Comparison of ENCODE assay signal across 13 cellular contexts in the genomic region with DNA sequence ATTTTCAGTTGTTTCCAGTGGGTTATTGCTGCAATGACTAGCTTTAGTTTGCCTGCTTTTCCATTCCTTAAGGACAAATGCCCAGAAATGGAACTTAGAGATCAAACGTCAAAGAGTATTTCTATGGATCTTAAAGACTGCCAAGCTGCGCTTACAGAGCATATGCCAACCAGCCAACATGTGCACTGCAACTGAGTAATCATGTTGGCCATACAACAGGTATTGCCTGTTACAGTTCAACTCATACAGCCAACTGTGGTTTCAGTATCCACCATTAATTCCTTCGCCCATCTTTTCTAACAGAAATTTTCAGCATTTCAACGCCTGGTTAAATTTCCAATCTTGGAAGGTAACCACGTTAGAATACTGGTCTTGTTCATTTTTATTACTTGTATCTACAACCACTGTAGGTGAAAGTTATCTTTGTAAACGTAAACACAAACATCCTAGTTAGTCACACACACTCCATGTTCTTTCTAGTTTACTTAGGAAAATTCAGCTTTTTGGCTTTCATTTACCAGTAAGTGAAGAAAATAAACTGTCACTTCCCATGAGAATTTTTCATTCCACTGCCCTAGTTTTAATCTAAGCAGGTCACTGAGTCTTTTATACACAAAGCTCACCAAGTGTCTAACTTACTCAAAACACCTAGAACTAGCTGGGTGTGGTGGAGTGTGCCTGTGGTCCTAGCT. TPM values are rescaled to one million over a fixed set of nuclear protein-coding genes. Genes with fewer than 3 reads are reported as not detected.
DNase-seq lines count a peak whose midpoint lies in the region; ATAC-seq, FAIRE-seq and TF ChIP-seq lines count a peak whose summit lies in the region.
"Had no signal": no experiment of that assay in that cellular context is flagged by ENCODE, and none has a peak within 500 bp of the region (broad histone marks: within the 10 kb centered on the region; RNA-seq: fewer than 3 reads in every experiment).

No MANE protein-coding gene starts in this region.

- H3F3A ChIP-seq in Loucy (ENCODE audit: low read depth), result no peaks in the 10 kb centered on the region

- H3K27ac ChIP-seq in K562 (ENCODE audit: extremely low read depth, low read depth, low read length), result peak overlapping the region; percentile 15
- H3K27ac ChIP-seq in trophoblast cell (ENCODE audit: low read depth, low read length), result no peak overlapping the region
- H3K27ac ChIP-seq: foreskin keratinocyte, pancreas had no signal

- H3K27ac Mint-ChIP-seq in T-helper 2 cell treated with Interferon-gamma antibody and Interleukin-4, amounts not matched to agents 5 μg/mL and 100 μg/mL, for 36 hours, result no peak overlapping the region

- H4K91ac ChIP-seq in trophoblast cell (ENCODE audit: low read depth, low read length), result no peak overlapping the region

- H3K23ac ChIP-seq in trophoblast cell (ENCODE audit: low read length), result no peak overlapping the region

- no peaks in the 10 kb centered on the region for H3K9me2 ChIP-seq in Loucy (replicated peaks; ENCODE audit: low read depth, low read length)

- no TSS peak for BruUV-seq in K562 (replicated peaks; lab: Mats Ljungman, UMichigan)

- H3K14ac ChIP-seq in trophoblast cell (ENCODE audit: low read length), result no peak overlapping the region

- H2BK5ac ChIP-seq in trophoblast cell (ENCODE audit: low read depth, low read length, poor library complexity), result no peak overlapping the region

- no peak overlapping the region for H2BK12ac ChIP-seq in trophoblast cell (ENCODE audit: low read length)

- ATAC-seq in K562 (no peak), HG02571 (IDR thresholded peaks at IDR 0.05; ENCODE audit: unreplicated experiment) (no peak), HG03520 (IDR thresholded peaks at IDR 0.05; ENCODE audit: unreplicated experiment) (no peak)
- ATAC-seq: foreskin keratinocyte, left ventricle myocardium superior, pancreas had no signal

- TF ChIP-seq POLR2A in K562 (conservative IDR thresholded peaks at IDR 0.05), result 0 out of 2 replicates have a peak, but pooled peaks have one; percentile 47

- no peaks in the 10 kb centered on the region for H3K9me3 Mint-ChIP-seq in T-helper 2 cell treated with Interferon-gamma antibody and Interleukin-4, amounts not matched to agents 5 μg/mL and 100 μg/mL, for 36 hours

- H3K79me2 ChIP-seq in Loucy (ENCODE audit: insufficient read depth, low read length) (peaks cover 72% of the 10 kb centered on the region), K562 (ENCODE audit: control insufficient read depth, insufficient read depth, low read length) (peaks cover 65% of the 10 kb centered on the region), trophoblast cell (ENCODE audit: control insufficient read depth, insufficient read depth, low read length, poor library complexity) (peaks cover 15% of the 10 kb centered on the region)

- TF ChIP-seq EP300 in K562 (IDR thresholded peaks at IDR 0.05; ENCODE audit: low read length), result no peak

- H3K4me2 ChIP-seq in Loucy (ENCODE audit: low read depth, low read length, poor library complexity, severe bottlenecking) (peak overlapping the region; percentile 96), K562 (ENCODE audit: insufficient read depth, low read length) (peak overlapping the region; percentile 100), trophoblast cell (ENCODE audit: low read length) (no peak overlapping the region)

- H3K9me1 ChIP-seq in K562 (ENCODE audit: control insufficient read depth, insufficient read depth, low read length), result peaks cover 9% of the 10 kb centered on the region

- peak overlapping the region; percentile 57 for H3K4ac ChIP-seq in trophoblast cell (ENCODE audit: low read depth, low read length)

- no peak for TF ChIP-seq RAD21 in K562 (CRISPR knock-in tag; conservative IDR thresholded peaks at IDR 0.05 in 1 of 2, IDR thresholded peaks at IDR 0.05 in 1 of 2)

- no peak for TF ChIP-seq CTCF in Loucy (conservative IDR thresholded peaks at IDR 0.05; ENCODE audit: low read length)
- no peak for TF ChIP-seq CTCF in K562 (IDR thresholded peaks at IDR 0.05 in 2 of 3, conservative IDR thresholded peaks at IDR 0.05 in 1 of 3; ENCODE audit: insufficient read depth in 2 of 3, low read depth in 1 of 3, low read length in 3 of 3)

- H3K4me3 ChIP-seq in Loucy (ENCODE audit: low read length, poor library complexity, severe bottlenecking), result peak overlapping the region; percentile 100
- peak overlapping the region; percentile 85; the same call in 1 of the 2 replicates for H3K4me3 ChIP-seq in K562
- no peak overlapping the region for H3K4me3 ChIP-seq in trophoblast cell (ENCODE audit: low read depth, low read length)

- no peak overlapping the region for H2BK120ac ChIP-seq in trophoblast cell (ENCODE audit: insufficient read depth, low read length, poor library complexity)

- peak overlapping the region; percentile 98 for H3K9ac ChIP-seq in Loucy (ENCODE audit: low read depth, low read length, poor library complexity, severe bottlenecking)
- H3K9ac ChIP-seq in K562 (ENCODE audit: insufficient read depth in 1 of 2, low read depth in 2 of 2, low read length in 2 of 2), result peak overlapping the region; percentile 88 to 98
- no peak overlapping the region for H3K9ac ChIP-seq in trophoblast cell (ENCODE audit: low read length)

- H2AFZ ChIP-seq in Loucy (ENCODE audit: low read length) (no peak overlapping the region), K562 (ENCODE audit: low read depth, low read length) (no peak overlapping the region), trophoblast cell (ENCODE audit: insufficient read depth, low read length, poor library complexity) (no peak overlapping the region)

- H4K20me1 ChIP-seq in Loucy (ENCODE audit: insufficient read depth, low read length, poor library complexity, severe bottlenecking), result peaks cover 68% of the 10 kb centered on the region
- peaks cover 70% of the 10 kb centered on the region for H4K20me1 ChIP-seq in K562 (replicated peaks; ENCODE audit: control insufficient read depth, insufficient read depth, low read length)

- no peak for FAIRE-seq in K562 (lab: Jason Lieb, UNC)
- FAIRE-seq: pancreas had no signal

- peaks cover 32% of the 10 kb centered on the region for H3K4me1 Mint-ChIP-seq in T-helper 2 cell treated with Interferon-gamma antibody and Interleukin-4, amounts not matched to agents 5 μg/mL and 100 μg/mL, for 36 hours (ENCODE audit: low read depth)

- H4K8ac ChIP-seq in trophoblast cell (ENCODE audit: low read depth, low read length), result no peak overlapping the region

- H4K12ac ChIP-seq in trophoblast cell (ENCODE audit: low read depth, low read length), result no peak overlapping the region

- H3K79me1 ChIP-seq in trophoblast cell (ENCODE audit: low read length), result peaks cover 7% of the 10 kb centered on the region

- H3K27me3 ChIP-seq in Loucy (ENCODE audit: insufficient read depth, low read length, poor library complexity, severe bottlenecking), result peaks cover 11% of the 10 kb centered on the region
- H3K27me3 ChIP-seq in K562 (ENCODE audit: control insufficient read depth in 2 of 2, insufficient read depth in 2 of 2, low read length in 2 of 2), result no peaks in the 10 kb centered on the region
- no peaks in the 10 kb centered on the region for H3K27me3 ChIP-seq in trophoblast cell (ENCODE audit: insufficient read depth, low read length)
- H3K27me3 ChIP-seq: foreskin keratinocyte, pancreas had no signal

- no peaks in the 10 kb centered on the region for H3K27me3 Mint-ChIP-seq in T-helper 2 cell treated with Interferon-gamma antibody and Interleukin-4, amounts not matched to agents 5 μg/mL and 100 μg/mL, for 36 hours (ENCODE audit: low read depth)

- H3K9me3 ChIP-seq in Loucy (ENCODE audit: insufficient read depth, low read depth, low read length), result no peaks in the 10 kb centered on the region
- H3K9me3 ChIP-seq in K562 (replicated peaks; ENCODE audit: control insufficient read depth, insufficient read depth, low read depth, low read length), result no peaks in the 10 kb centered on the region
- H3K9me3 ChIP-seq in trophoblast cell (ENCODE audit: insufficient read depth, low read depth, low read length), result no peaks in the 10 kb centered on the region
- H3K9me3 ChIP-seq: pancreas had no signal

- no peak for DNase-seq in T-helper 2 cell treated with Interferon-gamma antibody and Interleukin-4, amounts not matched to agents 5 μg/mL and 100 μg/mL, for 36 hours (ENCODE audit: low spot score)
- DNase-seq in T-helper 2 cell (no peak), K562 (ENCODE audit: extremely low read depth in 1 of 4, low spot score in 3 of 4) (no peak), trophoblast cell (no peak), GF-D8 (lab: John Stamatoyannopoulos, UW) (no peak)
- DNase-seq: ACHN; activated CD8-positive, alpha-beta memory T cell treated with anti-CD3 and anti-CD28 coated beads, Interleukin-2, amount 50 U/mL, for 48 hours; foreskin keratinocyte; left ventricle myocardium superior; pancreas had no signal

- no peak overlapping the region for H3K18ac ChIP-seq in trophoblast cell (ENCODE audit: low read length)

- no peak overlapping the region for H2AK5ac ChIP-seq in trophoblast cell (ENCODE audit: low read length)

- intact Hi-C loops in K562 (cut with micrococcal nuclease), result no loop called here

- H3K36me3 ChIP-seq in Loucy (ENCODE audit: insufficient read depth, low read length) (peaks cover 77% of the 10 kb centered on the region), K562 (ENCODE audit: control insufficient read depth, insufficient read depth, low read length) (peaks cover 88% of the 10 kb centered on the region), trophoblast cell (ENCODE audit: control insufficient read depth in 1 of 2, insufficient read depth in 2 of 2, low read length in 2 of 2) (peaks cover 41 to 71% of the 10 kb centered on the region in 2 experiments)

- WGBS in K562 (ENCODE audit: insufficient coverage, low coverage, missing lambda C conversion rate), result 79% methylated on average over 6 of the region's 6 CpGs
- WGBS in trophoblast cell (ENCODE audit: extremely low coverage, insufficient coverage, insufficient read length), result no CpG with 5 or more reads among the region's 6 CpGs

- POLR2A ChIA-PET in K562 (lab: Yijun Ruan, JAX), result interaction anchor here (0.6 to 11.9 kb wide), 15 partner anchors 8 to 1054 kb away, joined by 3 to 108 read pairs (median 3); a partner anchor contains a TSS

- CTCF ChIA-PET in K562 (lab: Yijun Ruan, JAX; ENCODE audit: low intra/inter-chr PET ratio), result no interaction called here

- in situ Hi-C loops in K562 (cut with MboI), result no loop called here

- peaks cover 80% of the 10 kb centered on the region for H3K36me3 Mint-ChIP-seq in T-helper 2 cell treated with Interferon-gamma antibody and Interleukin-4, amounts not matched to agents 5 μg/mL and 100 μg/mL, for 36 hours (ENCODE audit: low read depth)

- peak overlapping the region; percentile 98 for H3K4me3 Mint-ChIP-seq in T-helper 2 cell treated with Interferon-gamma antibody and Interleukin-4, amounts not matched to agents 5 μg/mL and 100 μg/mL, for 36 hours

- peaks cover 28% of the 10 kb centered on the region for H3K4me1 ChIP-seq in Loucy (ENCODE audit: insufficient read depth, low read length, poor library complexity, severe bottlenecking)
- peaks cover 22 to 29% of the 10 kb centered on the region in 2 experiments; a peak in 4 of 5 replicates for H3K4me1 ChIP-seq in K562 (replicated peaks in 1 of 2; ENCODE audit: control insufficient read depth in 2 of 2, insufficient read depth in 2 of 2, low read length in 2 of 2)
- H3K4me1 ChIP-seq in trophoblast cell (ENCODE audit: control insufficient read depth in 1 of 2, insufficient read depth in 2 of 2, low read length in 2 of 2), result peaks cover 7 to 9% of the 10 kb centered on the region in 2 experiments

RNA-seq across cellular contexts. Expression of a gene that starts 3.9 kb away (rescaled TPM):
- total RNA-seq in K562 (2011; cell fraction: chromatin; rRNA removed; ENCODE audit: low replicate concordance), result 321 and 449 TPM in 2 replicates
- 553 and 562 TPM in 2 replicates for total RNA-seq in K562 (2011; cell fraction: nucleolus; rRNA removed)
- 913 and 2,354 TPM in 2 replicates for total RNA-seq in K562 (2011; cell fraction: nucleoplasm; rRNA removed)
- total RNA-seq in K562 (2014; rRNA removed) (3,132 and 3,347 TPM in 2 replicates), K562 (2014; rRNA removed; fragmentation: Illumina TruSeq; extraction: Trizol) (4,513 and 4,632 TPM in 2 replicates), K562 (2015; rRNA removed; fragmentation: Illumina TruSeq; extraction: Trizol) (4,527 and 4,779 TPM in 2 replicates), K562 (2021) (2,738 and 3,009 TPM in 2 replicates)
- polyA plus RNA-seq in K562 (2011; rRNA removed) (4,861 and 5,231 TPM in 2 replicates), K562 (2014; fragmentation: Illumina TruSeq; extraction: Trizol) (5,815 and 6,200 TPM in 2 replicates), K562 (2014; fragmentation: Nextera tagmentation; extraction: Ambion mirVana) (1,000 to 10,000 TPM; 3,469 to 4,286 TPM), K562 (2014; rRNA removed) (4,142 and 5,104 TPM in 2 replicates)
- polyA plus RNA-seq in K562 (2011; cell fraction: cytosol; rRNA removed), result 2,530 and 2,776 TPM in 2 replicates
- polyA plus RNA-seq in K562 (2011; cell fraction: nucleus; rRNA removed), result 1,377 and 2,422 TPM in 2 replicates
- polyA plus RNA-seq in K562 (2012), result 4,850 and 6,211 TPM in 2 replicates
- polyA minus RNA-seq in K562 (2011; rRNA and poly(A)+ RNA removed), result 3,010 and 3,339 TPM in 2 replicates
- 1,491 and 1,656 TPM in 2 replicates for polyA minus RNA-seq in K562 (2011; cell fraction: cytosol; rRNA and poly(A)+ RNA removed)
- 319 and 489 TPM in 2 replicates for polyA minus RNA-seq in K562 (2011; cell fraction: nucleus; rRNA and poly(A)+ RNA removed)
- 1,121 and 1,210 TPM in 2 replicates for polyA plus RNA-seq in trophoblast cell (2013)

RNA-seq across cellular contexts. Expression of a gene that starts 41.0 kb away (rescaled TPM):
- total RNA-seq in K562 (2011; cell fraction: chromatin; rRNA removed; ENCODE audit: low replicate concordance), result 16.3 and 50.5 TPM in 2 replicates
- total RNA-seq in K562 (2011; cell fraction: nucleolus; rRNA removed), result 28.2 and 28.5 TPM in 2 replicates
- 14.7 and 16.9 TPM in 2 replicates for total RNA-seq in K562 (2011; cell fraction: nucleoplasm; rRNA removed)
- total RNA-seq in K562 (2014; rRNA removed), result 6.4 and 7.8 TPM in 2 replicates
- 2.5 and 3.1 TPM in 2 replicates for total RNA-seq in K562 (2014; rRNA removed; fragmentation: Illumina TruSeq; extraction: Trizol)
- 4.3 and 4.9 TPM in 2 replicates for total RNA-seq in K562 (2015; rRNA removed; fragmentation: Illumina TruSeq; extraction: Trizol)
- 14.2 and 14.9 TPM in 2 replicates for total RNA-seq in K562 (2021)
- polyA plus RNA-seq in K562 (2011; rRNA removed), result 4.6 and 5.0 TPM in 2 replicates
- 3.2 and 10.0 TPM in 2 replicates for polyA plus RNA-seq in K562 (2011; cell fraction: cytosol; rRNA removed)
- polyA plus RNA-seq in K562 (2011; cell fraction: nucleus; rRNA removed), result 10.2 and 21.2 TPM in 2 replicates
- polyA plus RNA-seq in K562 (2012), result 6.1 and 10.3 TPM in 2 replicates
- polyA plus RNA-seq in K562 (2014; fragmentation: Illumina TruSeq; extraction: Trizol), result 4.2 and 6.5 TPM in 2 replicates
- 1 to 10 TPM in 1 of 2 experiments, under 1 TPM in 1; 0.91 to 1.4 TPM for polyA plus RNA-seq in K562 (2014; fragmentation: Nextera tagmentation; extraction: Ambion mirVana)
- polyA plus RNA-seq in K562 (2014; rRNA removed), result 7.6 and 7.7 TPM in 2 replicates
- 3.8 and 8.1 TPM in 2 replicates for polyA minus RNA-seq in K562 (2011; rRNA and poly(A)+ RNA removed)
- polyA minus RNA-seq in K562 (2011; cell fraction: cytosol; rRNA and poly(A)+ RNA removed), result 7.7 and 7.8 TPM in 2 replicates
- 10.2 and 10.9 TPM in 2 replicates for polyA minus RNA-seq in K562 (2011; cell fraction: nucleus; rRNA and poly(A)+ RNA removed)
- 0.29 and 0.31 TPM in 2 replicates for polyA plus RNA-seq in trophoblast cell (2013)
